Comparison of ENCODE assay signal across 1 cellular context in genomic region chr7:77699056-77699455, GRCh38.
TF ChIP-seq lines count a peak whose summit lies in the region.

No MANE protein-coding gene starts in this region.

TF ChIP-seq in GM12878, 131 proteins besides CTCF, POLR2A, EP300 and RAD21 (continued from another document and continues in another):
- TF ChIP-seq E2F8 (IDR thresholded peaks at IDR 0.05; ENCODE audit: low read depth, partially characterized antibody) (no peak), ATF7 (IDR thresholded peaks at IDR 0.05; ENCODE audit: low read depth) (0 out of 2 replicates have a peak, but pooled peaks have one; percentile 25), TARDBP (IDR thresholded peaks at IDR 0.05; ENCODE audit: borderline replicate concordance) (no peak), STAT1 (conservative IDR thresholded peaks at IDR 0.05) (no peak), ATF2 (IDR thresholded peaks at IDR 0.05; ENCODE audit: low read length) (no peak; the same call in 1 of the 2 replicates), E4F1 (IDR thresholded peaks at IDR 0.05; ENCODE audit: borderline replicate concordance, partially characterized antibody) (no peak), IRF3 (IDR thresholded peaks at IDR 0.05) (no peak), POLR2AphosphoS2 (IDR thresholded peaks at IDR 0.05; ENCODE audit: low read depth, low read length) (no peak), CHD1 (IDR thresholded peaks at IDR 0.05; ENCODE audit: low read depth, low read length) (no peak), RBBP5 (conservative IDR thresholded peaks at IDR 0.05) (no peak), BRCA1 (IDR thresholded peaks at IDR 0.05; ENCODE audit: low read depth, low read length) (no peak), CBFB (IDR thresholded peaks at IDR 0.05; ENCODE audit: low read depth) (no peak), MTA3 (IDR thresholded peaks at IDR 0.05; ENCODE audit: borderline replicate concordance, low read length) (no peak), SP1 (IDR thresholded peaks at IDR 0.05; ENCODE audit: low read depth, low read length) (no peak), ETV6 (conservative IDR thresholded peaks at IDR 0.05 in 1 of 2, IDR thresholded peaks at IDR 0.05 in 1 of 2; ENCODE audit: borderline replicate concordance in 1 of 2, low read depth in 1 of 2) (no peak), PML (IDR thresholded peaks at IDR 0.05; ENCODE audit: low read length) (no peak), ESRRA (IDR thresholded peaks at IDR 0.05; ENCODE audit: low read length) (no peak), NRF1 (conservative IDR thresholded peaks at IDR 0.05; ENCODE audit: low read depth, low read length) (no peak), POU2F2 (IDR thresholded peaks at IDR 0.05; ENCODE audit: borderline replicate concordance, low read depth, low read length) (no peak), SREBF2 (IDR thresholded peaks at IDR 0.05; ENCODE audit: low read length) (no peak), MAX (IDR thresholded peaks at IDR 0.05; ENCODE audit: low read depth, low read length) (no peak), EZH2 (IDR thresholded peaks at IDR 0.05; ENCODE audit: borderline replicate concordance, control insufficient read depth, low read depth, low read length) (no peak), HDAC2 (IDR thresholded peaks at IDR 0.05) (no peak), TCF12 (IDR thresholded peaks at IDR 0.05; ENCODE audit: low read depth, low read length) (peak; percentile 93), ZNF592 (IDR thresholded peaks at IDR 0.05) (no peak), ZBTB40 (IDR thresholded peaks at IDR 0.05; ENCODE audit: borderline replicate concordance) (no peak), NFIC (IDR thresholded peaks at IDR 0.05; ENCODE audit: low read depth, low read length) (peak; percentile 67), GABPA (IDR thresholded peaks at IDR 0.05; ENCODE audit: low read depth) (no peak), TBL1XR1 (IDR thresholded peaks at IDR 0.05; ENCODE audit: low read depth, low read length) (peak; percentile 26; the same call in 1 of the 2 replicates), MEF2A (IDR thresholded peaks at IDR 0.05; ENCODE audit: insufficient read depth, low read depth, low read length) (0 out of 2 replicates have a peak, but pooled peaks have one; percentile 27), ZBTB4 (CRISPR knock-in tag; IDR thresholded peaks at IDR 0.05) (no peak), NBN (IDR thresholded peaks at IDR 0.05) (0 out of 2 replicates have a peak, but pooled peaks have one; percentile 26), KAT2A (conservative IDR thresholded peaks at IDR 0.05; ENCODE audit: control insufficient read depth, low read depth, low read length) (no peak), HSF1 (IDR thresholded peaks at IDR 0.05; ENCODE audit: low read depth, low read length) (no peak), MTA2 (IDR thresholded peaks at IDR 0.05; ENCODE audit: low read depth) (peak; percentile 83)
